11 cellular contexts compared by ENCODE assay signal in the genomic region with DNA sequence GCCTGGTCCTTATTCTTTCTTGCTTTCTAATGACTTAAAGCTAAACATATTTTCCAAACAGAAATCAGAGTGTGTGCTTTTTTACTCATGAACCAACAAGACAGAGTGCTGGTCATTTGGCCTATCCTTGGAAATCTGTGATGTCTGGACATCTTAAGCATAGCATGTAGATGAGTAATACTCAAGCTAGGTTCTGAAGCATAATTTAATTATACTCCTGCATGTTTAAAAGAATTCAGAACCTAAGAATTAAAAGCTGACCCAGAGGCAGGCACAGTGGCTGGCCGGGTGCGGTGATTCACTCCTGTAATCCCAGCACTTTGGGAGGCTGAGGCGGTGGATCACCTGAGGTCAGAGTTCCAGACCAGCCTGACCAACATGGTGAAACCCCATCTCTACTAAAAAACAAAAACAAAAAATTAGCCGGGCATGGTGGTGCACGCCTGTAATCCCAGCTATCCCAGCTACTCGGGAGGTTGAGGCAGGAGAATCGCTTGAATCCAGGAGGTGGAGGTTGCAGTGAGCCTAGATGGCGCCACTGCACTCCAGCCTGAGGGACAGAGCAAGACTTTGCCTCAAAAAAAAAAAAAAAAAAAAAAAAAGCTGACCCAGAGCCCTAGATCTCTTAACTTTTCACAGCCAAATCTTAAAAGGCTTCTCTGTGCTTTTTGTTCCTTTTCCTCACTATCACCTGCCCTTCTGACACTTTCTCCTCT. TPM values are rescaled to one million over a fixed set of nuclear protein-coding genes. Genes with fewer than 3 reads are reported as not detected.
A peak's percentile ranks its signal among the peaks of the same experiment; 100 is the strongest.
DNase-seq lines count a peak whose midpoint lies in the region; FAIRE-seq and TF ChIP-seq lines count a peak whose summit lies in the region.
"Had no signal": no experiment of that assay in that cellular context is flagged by ENCODE, and none has a peak within 500 bp of the region (broad histone marks: within the 10 kb centered on the region; RNA-seq: fewer than 3 reads in every experiment).

No MANE protein-coding gene starts in this region.

- H3K9me3 Mint-ChIP-seq in osteocyte (ENCODE audit: unreplicated experiment): no peaks in the 10 kb centered on the region
- H3K9me3 Mint-ChIP-seq in activated naive CD8-positive, alpha-beta T cell treated with anti-CD3 and anti-CD28 coated beads for 36 hours: no peaks in the 10 kb centered on the region
- H3K9me3 Mint-ChIP-seq: activated naive CD4-positive, alpha-beta T cell treated with anti-CD3 and anti-CD28 coated beads, Interleukin-2, amount 50 U/mL, for 24 hours had no signal

- no peaks in the 10 kb centered on the region for H3K27me3 Mint-ChIP-seq in osteocyte (ENCODE audit: unreplicated experiment)
- no peaks in the 10 kb centered on the region for H3K27me3 Mint-ChIP-seq in activated naive CD8-positive, alpha-beta T cell treated with anti-CD3 and anti-CD28 coated beads for 36 hours
- H3K27me3 Mint-ChIP-seq: activated naive CD4-positive, alpha-beta T cell treated with anti-CD3 and anti-CD28 coated beads, Interleukin-2, amount 50 U/mL, for 24 hours; CD8-positive, alpha-beta memory T cell had no signal

- peak; percentile 39 for TF ChIP-seq CTCF in cardiac fibroblast (IDR thresholded peaks at IDR 0.05; ENCODE audit: low read depth, low read length)
- TF ChIP-seq CTCF in osteocyte (IDR thresholded peaks at IDR 0.05): peak; percentile 40

- FAIRE-seq in HTR-8/SVneo (lab: Jason Lieb, UNC): no peak

- no peak overlapping the region for H3K27ac Mint-ChIP-seq in osteocyte (ENCODE audit: unreplicated experiment)
- H3K27ac Mint-ChIP-seq in activated naive CD8-positive, alpha-beta T cell treated with anti-CD3 and anti-CD28 coated beads for 36 hours: no peak overlapping the region
- H3K27ac Mint-ChIP-seq: activated naive CD4-positive, alpha-beta T cell treated with anti-CD3 and anti-CD28 coated beads, Interleukin-2, amount 50 U/mL, for 24 hours; CD8-positive, alpha-beta memory T cell had no signal

- DNase-seq in activated CD8-positive, alpha-beta memory T cell treated with anti-CD3 and anti-CD28 coated beads, Interleukin-2, amount 50 U/mL, for 48 hours: peak; percentile 45
- no peak for DNase-seq in activated CD8-positive, alpha-beta memory T cell treated with anti-CD3 and anti-CD28 coated beads for 24 hours
- DNase-seq in M059J (ENCODE audit: low read depth) (peak; percentile 91), cardiac fibroblast (ENCODE audit: low read depth in 2 of 2) (peak in 1 of 2 donors; percentile 70), osteocyte (ENCODE audit: extremely low spot score, unreplicated experiment) (no peak), HTR-8/SVneo (ENCODE audit: insufficient read length, low spot score) (no peak), NCI-H526 (lab: John Stamatoyannopoulos, UW) (no peak)
- no peak for DNase-seq in activated naive CD8-positive, alpha-beta T cell treated with anti-CD3 and anti-CD28 coated beads for 36 hours
- DNase-seq: CD8-positive, alpha-beta memory T cell; stomach had no signal

- peaks cover 6% of the 10 kb centered on the region for H3K4me1 Mint-ChIP-seq in osteocyte (ENCODE audit: unreplicated experiment)
- H3K4me1 Mint-ChIP-seq in activated naive CD8-positive, alpha-beta T cell treated with anti-CD3 and anti-CD28 coated beads for 36 hours: peaks cover 3% of the 10 kb centered on the region
- H3K4me1 Mint-ChIP-seq: activated naive CD4-positive, alpha-beta T cell treated with anti-CD3 and anti-CD28 coated beads, Interleukin-2, amount 50 U/mL, for 24 hours; CD8-positive, alpha-beta memory T cell had no signal

- H3K4me3 Mint-ChIP-seq in osteocyte (ENCODE audit: unreplicated experiment): no peak overlapping the region
- H3K4me3 Mint-ChIP-seq in activated naive CD8-positive, alpha-beta T cell treated with anti-CD3 and anti-CD28 coated beads for 36 hours: no peak overlapping the region
- H3K4me3 Mint-ChIP-seq: activated naive CD4-positive, alpha-beta T cell treated with anti-CD3 and anti-CD28 coated beads, Interleukin-2, amount 50 U/mL, for 24 hours; CD8-positive, alpha-beta memory T cell had no signal

- no peak overlapping the region for H3K4me3 ChIP-seq in cardiac fibroblast (replicated peaks in 1 of 2; ENCODE audit: low read depth in 2 of 2, low read length in 2 of 2)
- H3K4me3 ChIP-seq: stomach had no signal

- peaks cover 8% of the 10 kb centered on the region for H3K36me3 Mint-ChIP-seq in osteocyte (ENCODE audit: unreplicated experiment)
- H3K36me3 Mint-ChIP-seq in activated naive CD8-positive, alpha-beta T cell treated with anti-CD3 and anti-CD28 coated beads for 36 hours: peaks cover 3% of the 10 kb centered on the region

RNA-seq across cellular contexts. Expression of a gene that starts 16.2 kb away (rescaled TPM):
- total RNA-seq in M059J (2014; rRNA removed; shearing (Covaris generic)): 58.9 and 73.7 TPM in 2 replicates
- total RNA-seq in osteocyte: 42.7 and 47.9 TPM in 2 replicates
- total RNA-seq in activated naive CD8-positive, alpha-beta T cell treated with anti-CD3 and anti-CD28 coated beads for 36 hours: 1 to 10 TPM; 4.1 to 5.9 TPM

Comparison
In these comparisons a context has a peak if more than half of its experiments do, and no peak if none do; other contexts are left out.
1. DNase-seq: peak in activated CD8-positive, alpha-beta memory T cell treated with anti-CD3 and anti-CD28 coated beads, Interleukin-2, amount 50 U/mL, for 48 hours (single experiment) and M059J (single experiment); none in activated CD8-positive, alpha-beta memory T cell treated with anti-CD3 and anti-CD28 coated beads for 24 hours (single experiment), osteocyte (single experiment), HTR-8/SVneo (single experiment), NCI-H526 (0 of 2) and activated naive CD8-positive, alpha-beta T cell treated with anti-CD3 and anti-CD28 coated beads for 36 hours (single experiment).